8 cellular contexts compared by ENCODE assay signal in genomic region chr10:96831867-96832720, GRCh38. TPM values are rescaled to one million over a fixed set of nuclear protein-coding genes. Genes with fewer than 3 reads are reported as not detected.
A peak's percentile ranks its signal among the peaks of the same experiment; 100 is the strongest.
DNase-seq lines count a peak whose midpoint lies in the region; ATAC-seq, FAIRE-seq and TF ChIP-seq lines count a peak whose summit lies in the region.

TSS of gene LCOR (plus strand) at chr10:96832298. CDS start at chr10:96949058, 116,760 bp downstream.

- no peak for FAIRE-seq in D721Med (lab: Jason Lieb, UNC)

- H3K27ac ChIP-seq in Peyer's patch (peak within 1 kb of the TSS; percentile 95 to 99 (median 98)), muscle layer of duodenum (ENCODE audit: low read length) (peak within 1 kb of the TSS; percentile 91)

- peaks cover 4% of the 10 kb centered on the region for H3K36me3 Mint-ChIP-seq in activated T-cell treated with anti-CD3 and anti-CD28 coated beads, Interleukin-2, amount 50 U/mL, for 4 hours (ENCODE audit: insufficient read depth)

- H3K4me3 Mint-ChIP-seq in activated T-cell treated with anti-CD3 and anti-CD28 coated beads, Interleukin-2, amount 50 U/mL, for 4 hours: peak within 1 kb of the TSS; percentile 89

- H3K4me1 ChIP-seq in Peyer's patch (peaks cover 0 to 33% (median 11%) of the 10 kb centered on the region in 4 donors), muscle layer of duodenum (ENCODE audit: control insufficient read depth in 1 of 2, insufficient read depth in 2 of 2, low read length in 2 of 2) (peaks cover 11 to 19% of the 10 kb centered on the region in 2 donors)

- H3K4me3 ChIP-seq in Peyer's patch (peak within 1 kb of the TSS; percentile 69 to 91 (median 87)), muscle layer of duodenum (ENCODE audit: low read depth in 1 of 2, low read length in 2 of 2) (peak within 1 kb of the TSS; percentile 81 to 90)

- peak; percentile 55 to 73 for TF ChIP-seq POLR2A in Peyer's patch (IDR thresholded peaks at IDR 0.05)

- H3K36me3 ChIP-seq in Peyer's patch: no peaks in the 10 kb centered on the region
- H3K36me3 ChIP-seq in muscle layer of duodenum (ENCODE audit: control insufficient read depth in 1 of 2, insufficient read depth in 2 of 2, low read length in 2 of 2): no peaks in the 10 kb centered on the region

- ATAC-seq in GM21423 (IDR thresholded peaks at IDR 0.05; ENCODE audit: unreplicated experiment): peak; percentile 58
- peak; percentile 71 to 74 for ATAC-seq in activated T-cell treated with anti-CD3 and anti-CD28 coated beads, Interleukin-2, amount 50 U/mL, for 4 hours
- peak; percentile 90 for ATAC-seq in esophagus mucosa

- peaks cover 53% of the 10 kb centered on the region for H3K4me1 Mint-ChIP-seq in activated T-cell treated with anti-CD3 and anti-CD28 coated beads, Interleukin-2, amount 50 U/mL, for 4 hours (ENCODE audit: low read depth)

- no peak for TF ChIP-seq CTCF in D721Med (IDR thresholded peaks at IDR 0.05; ENCODE audit: insufficient read depth, missing control alignments)
- peak in 3 of 6 experiments; percentile 28 to 42 (median 28) for TF ChIP-seq CTCF in Peyer's patch (IDR thresholded peaks at IDR 0.05)

- H3K9me3 ChIP-seq in Peyer's patch: no peaks in the 10 kb centered on the region
- H3K9me3 ChIP-seq in muscle layer of duodenum (ENCODE audit: control insufficient read depth in 1 of 2, low read length in 2 of 2): no peaks in the 10 kb centered on the region

- no peaks in the 10 kb centered on the region for H3K27me3 Mint-ChIP-seq in activated T-cell treated with anti-CD3 and anti-CD28 coated beads, Interleukin-2, amount 50 U/mL, for 4 hours (ENCODE audit: low read depth)

- H3K27me3 ChIP-seq in Peyer's patch (no peaks in the 10 kb centered on the region), muscle layer of duodenum (ENCODE audit: low read depth, low read length) (no peaks in the 10 kb centered on the region)

- DNase-seq in D721Med (ENCODE audit: insufficient read length, low spot score): peak; percentile 75
- peak; percentile 95 for DNase-seq in HuH-7 (ENCODE audit: low spot score)
- peak; percentile 83 to 92 (median 88) for DNase-seq in Peyer's patch
- DNase-seq in activated T-cell treated with anti-CD3 and anti-CD28 coated beads, Interleukin-2, amount 50 U/mL, for 4 hours: peak; percentile 76
- peak; percentile 60 for DNase-seq in stimulated activated CD8-positive, alpha-beta memory T cell treated with anti-CD3 and anti-CD28 coated beads, Interleukin-7, amount 100 ng/mL, for 24 hours (ENCODE audit: low read depth)

- no peaks in the 10 kb centered on the region for H3K9me3 Mint-ChIP-seq in activated T-cell treated with anti-CD3 and anti-CD28 coated beads, Interleukin-2, amount 50 U/mL, for 4 hours

RNA-seq across cellular contexts. Expression of gene LCOR, which starts in this region (rescaled TPM):
- total RNA-seq in Peyer's patch (100 to 1,000 TPM in 1 of 4 donors, 10 to 100 TPM in 3; 61.9 to 133 (median 81.2) TPM), esophagus mucosa (26.8 TPM)
- total RNA-seq in activated T-cell treated with anti-CD3 and anti-CD28 coated beads, Interleukin-2, amount 50 U/mL, for 4 hours: 10 to 100 TPM; 20.0 to 23.6 (median 21.9) TPM

Comparison
In these comparisons a context has a peak if more than half of its experiments do, and no peak if none do; other contexts are left out.
1. Peak in every context shown above with its lines: DNase-seq, ATAC-seq, H3K4me3 ChIP-seq and H3K27ac ChIP-seq.